ENCODE assay signal across 2 cellular contexts in genomic region chr9:104245925-104246324, GRCh38.
TF ChIP-seq lines count a peak whose summit lies in the region.

No MANE protein-coding gene starts in this region.

TF ChIP-seq in HepG2, 621 proteins besides CTCF, POLR2A, EP300 and RAD21:
- TF ChIP-seq MYC (CRISPR knock-in tag; IDR thresholded peaks at IDR 0.05; ENCODE audit: borderline replicate concordance) (no peak), HNRNPK (IDR thresholded peaks at IDR 0.05; ENCODE audit: low read depth, low read length, poor library complexity, severe bottlenecking) (peak; percentile 89), ADNP (CRISPR knock-in tag; IDR thresholded peaks at IDR 0.05) (no peak)

TF ChIP-seq in K562, 482 proteins besides CTCF, POLR2A, EP300 and RAD21:
- TF ChIP-seq BDP1 (IDR thresholded peaks at IDR 0.05; ENCODE audit: insufficient read depth, insufficient read length) = no peak
- TF ChIP-seq PCBP2 (IDR thresholded peaks at IDR 0.05; ENCODE audit: low read depth, low read length, poor library complexity, severe bottlenecking) = peak; percentile 85
- peak; percentile 69 for TF ChIP-seq HNRNPK (IDR thresholded peaks at IDR 0.05; ENCODE audit: low read depth, low read length, poor library complexity, severe bottlenecking)
- no peak for TF ChIP-seq HES1 (IDR thresholded peaks at IDR 0.05; ENCODE audit: low read depth)
